In genomic region chr14:25233613-25234012, GRCh38 we compare ENCODE assay signal across 23 cellular contexts.
DNase-seq lines count a peak whose midpoint lies in the region; ATAC-seq, FAIRE-seq and TF ChIP-seq lines count a peak whose summit lies in the region.
"Had no signal": no experiment of that assay in that cellular context is flagged by ENCODE, and none has a peak within 500 bp of the region (broad histone marks: within the 10 kb centered on the region; RNA-seq: fewer than 3 reads in every experiment).

No MANE protein-coding gene starts in this region.

- H3K36me3 ChIP-seq in HepG2 (replicated peaks in 1 of 2; ENCODE audit: control insufficient read depth in 1 of 2, insufficient read depth in 2 of 2, low read length in 2 of 2) (no peaks in the 10 kb centered on the region), right lobe of liver (no peaks in the 10 kb centered on the region), mesenchymal stem cell (ENCODE audit: control insufficient read depth in 1 of 2, insufficient read depth in 2 of 2, low read depth in 1 of 2, low read length in 2 of 2) (no peaks in the 10 kb centered on the region)
- H3K36me3 ChIP-seq: BLaER1 treated with 17β-estradiol and CSF1 and Interleukin-3, amounts not matched to agents 10 nM and 100 nM; Peyer's patch had no signal

- no peak overlapping the region for H2BK120ac ChIP-seq in mesenchymal stem cell (ENCODE audit: low read depth, low read length)

- H3K27ac ChIP-seq in HepG2 (ENCODE audit: extremely low read length, insufficient read depth, low read length) (no peak overlapping the region), right lobe of liver (no peak overlapping the region), mesenchymal stem cell (ENCODE audit: low read length, poor library complexity, severe bottlenecking) (no peak overlapping the region)
- H3K27ac ChIP-seq: BLaER1 treated with 17β-estradiol and CSF1 and Interleukin-3, amounts not matched to agents 10 nM and 100 nM; HL-60; Peyer's patch had no signal

- peak overlapping the region; percentile 32 for H3K4me2 ChIP-seq in HepG2 (ENCODE audit: low read depth, low read length)
- H3K4me2 ChIP-seq in mesenchymal stem cell (ENCODE audit: low read length, poor library complexity, severe bottlenecking) = no peak overlapping the region

- H2BK15ac ChIP-seq in mesenchymal stem cell (ENCODE audit: low read depth, poor library complexity, severe bottlenecking) = no peak overlapping the region

- no peak overlapping the region for H3K14ac ChIP-seq in mesenchymal stem cell (ENCODE audit: low read length in 2 of 2)

- FAIRE-seq in HepG2 (lab: Jason Lieb, UNC) = no peak
- FAIRE-seq: H1 had no signal

- H2AK5ac ChIP-seq in mesenchymal stem cell (ENCODE audit: low read length, severe bottlenecking) = no peak overlapping the region

- no peaks in the 10 kb centered on the region for H4K20me1 ChIP-seq in HepG2 (ENCODE audit: insufficient read depth, low read length)
- H4K20me1 ChIP-seq: BLaER1 treated with 17β-estradiol and CSF1 and Interleukin-3, amounts not matched to agents 10 nM and 100 nM had no signal

- no peaks in the 10 kb centered on the region for H3K27me3 ChIP-seq in HepG2 (ENCODE audit: control insufficient read depth in 1 of 2, insufficient read depth in 2 of 2, low read length in 2 of 2)
- no peaks in the 10 kb centered on the region for H3K27me3 ChIP-seq in right lobe of liver
- H3K27me3 ChIP-seq in mesenchymal stem cell (ENCODE audit: control insufficient read depth in 1 of 2, insufficient read depth in 1 of 2, low read length in 2 of 2) = peaks cover 0 to 2% of the 10 kb centered on the region in 2 experiments
- H3K27me3 ChIP-seq: BLaER1 treated with 17β-estradiol and CSF1 and Interleukin-3, amounts not matched to agents 10 nM and 100 nM; Peyer's patch had no signal

- no peak overlapping the region for H2BK5ac ChIP-seq in mesenchymal stem cell (ENCODE audit: low read depth, low read length, poor library complexity, severe bottlenecking)

- no peaks in the 10 kb centered on the region for H3K79me1 ChIP-seq in mesenchymal stem cell (replicated peaks; ENCODE audit: low read length, poor library complexity, severe bottlenecking)

- DNase-seq in HepG2 (ENCODE audit: low spot score) (no peak), right lobe of liver (no peak), OCI-M1 (lab: John Stamatoyannopoulos, UW) (peak; percentile 8), mesenchymal stem cell (no peak)
- DNase-seq in stimulated activated naive CD4-positive, alpha-beta T cell treated with Interleukin-2 at 50 U/mL for 16 hours (lab: John Stamatoyannopoulos, UW) = no peak
- DNase-seq in central memory CD4-positive, alpha-beta T cell = no peak
- DNase-seq: CD4-positive, alpha-beta T cell; COR-L47; DMS53; HCEC 1CT; Kasumi-1; MM.1S; NCI-H1417; NCI-H1694; NCI-H2029 treated with DMSO at 0.1 percent for 48 hours; NCI-H69; Peyer's patch; SHP77 treated with DMSO at 0.1 percent for 48 hours; SW 1271 had no signal

- no peak for TF ChIP-seq RAD21 in HepG2 (CRISPR knock-in tag; IDR thresholded peaks at IDR 0.05)

- no peak overlapping the region for H2BK12ac ChIP-seq in mesenchymal stem cell (ENCODE audit: low read length in 2 of 2)

- TF ChIP-seq POLR2A in HepG2 (IDR thresholded peaks at IDR 0.05; ENCODE audit: insufficient read depth in 1 of 2, low read depth in 2 of 2, low read length in 2 of 2) (no peak), right lobe of liver (IDR thresholded peaks at IDR 0.05) (no peak)

- H3K23ac ChIP-seq in mesenchymal stem cell (ENCODE audit: low read length in 2 of 2) = no peak overlapping the region

- H2AFZ ChIP-seq in HepG2 (ENCODE audit: low read length) (peak overlapping the region; percentile 25), mesenchymal stem cell (ENCODE audit: low read depth, low read length) (no peak overlapping the region)

- CTCF ChIA-PET in HepG2 (lab: Yijun Ruan, JAX; ENCODE audit: low intra/inter-chr PET ratio, low total read pairs) = no interaction called here

- WGBS in HepG2 (ENCODE audit: low lambda C conversion rate) = 2% methylated on average over 3 of the region's 3 CpGs
- WGBS in right lobe of liver (ENCODE audit: insufficient coverage, low coverage, low lambda C conversion rate, missing lambda C conversion rate) = 30% methylated on average over 3 of the region's 3 CpGs
- WGBS in mesenchymal stem cell = 47% methylated on average over 2 of the region's 3 CpGs

- no peak overlapping the region for H3K18ac ChIP-seq in mesenchymal stem cell (ENCODE audit: low read depth in 1 of 2, low read length in 2 of 2)

- H3K4me3 ChIP-seq in HepG2 (replicated peaks in 1 of 3; ENCODE audit: insufficient read depth in 1 of 3, low read depth in 2 of 3, low read length in 3 of 3) (peak overlapping the region in 1 of 3 experiments; percentile 3; a peak in 1 of 6 replicates), right lobe of liver (no peak overlapping the region), mesenchymal stem cell (ENCODE audit: insufficient read depth in 1 of 2, low read depth in 1 of 2, low read length in 2 of 2) (peak overlapping the region in 1 of 2 experiments; percentile 22)
- H3K4me3 ChIP-seq: BLaER1 treated with 17β-estradiol and CSF1 and Interleukin-3, amounts not matched to agents 10 nM and 100 nM; Peyer's patch had no signal

- H3K4me1 ChIP-seq in HepG2 (ENCODE audit: insufficient read depth, low read length) (no peaks in the 10 kb centered on the region), right lobe of liver (no peaks in the 10 kb centered on the region), mesenchymal stem cell (ENCODE audit: control insufficient read depth, insufficient read depth, low read depth, low read length) (no peaks in the 10 kb centered on the region)
- H3K4me1 ChIP-seq: BLaER1 treated with 17β-estradiol and CSF1 and Interleukin-3, amounts not matched to agents 10 nM and 100 nM; Peyer's patch had no signal

- ATAC-seq in HepG2 (no peak), right lobe of liver (no peak), HG03469 (IDR thresholded peaks at IDR 0.05; ENCODE audit: unreplicated experiment) (no peak)

- no peak overlapping the region for H4K8ac ChIP-seq in mesenchymal stem cell (ENCODE audit: low read length)

- TF ChIP-seq CTCF in HepG2 (CRISPR knock-in tag; IDR thresholded peaks at IDR 0.05) (no peak), right lobe of liver (IDR thresholded peaks at IDR 0.05) (no peak)

- POLR2A ChIA-PET in HepG2 (lab: Yijun Ruan, JAX) = no interaction called here

- H3K9me3 ChIP-seq in HepG2 (ENCODE audit: low read length) (no peaks in the 10 kb centered on the region; the same call in 1 of the 2 replicates), right lobe of liver (no peaks in the 10 kb centered on the region), mesenchymal stem cell (ENCODE audit: control insufficient read depth, low read length) (no peaks in the 10 kb centered on the region)
- H3K9me3 ChIP-seq: Peyer's patch had no signal

- H3K9ac ChIP-seq in HepG2 (ENCODE audit: insufficient read depth, low read depth, low read length) = no peak overlapping the region
- peak overlapping the region; percentile 4 for H3K9ac ChIP-seq in mesenchymal stem cell (ENCODE audit: low read length)
- H3K9ac ChIP-seq: BLaER1 treated with 17β-estradiol and CSF1 and Interleukin-3, amounts not matched to agents 10 nM and 100 nM had no signal

- in situ Hi-C loops in HepG2 (cut with HindIII; ENCODE audit: extremely low pct_ligation_motif_present, low pct_unique_long_range_greater_than_20kb) = no loop called here

- no peaks in the 10 kb centered on the region for H3K79me2 ChIP-seq in HepG2 (ENCODE audit: insufficient read depth, low read length)

- no peak overlapping the region for H3K4ac ChIP-seq in mesenchymal stem cell (ENCODE audit: low read depth in 1 of 2, low read length in 2 of 2)

- no TSS peak for BruUV-seq in HepG2 (replicated peaks; lab: Mats Ljungman, UMichigan)

- TF ChIP-seq EP300 in HepG2 (IDR thresholded peaks at IDR 0.05; ENCODE audit: low read depth in 2 of 2, low read length in 2 of 2) = no peak
- no peak for TF ChIP-seq EP300 in HepG2 (CRISPR knock-in tag; IDR thresholded peaks at IDR 0.05; ENCODE audit: borderline replicate concordance)

- intact Hi-C loops in HepG2 (cut with micrococcal nuclease; ENCODE audit: unreplicated experiment) = no loop called here
- intact Hi-C loops in right lobe of liver (cut with DNase I) = no loop called here

- H4K91ac ChIP-seq in mesenchymal stem cell (ENCODE audit: low read length) = no peak overlapping the region

TF ChIP-seq in HepG2, 621 proteins besides CTCF, POLR2A, EP300 and RAD21:
- TF ChIP-seq ZMAT3 (CRISPR knock-in tag; conservative IDR thresholded peaks at IDR 0.05) (no peak), ZBTB8A (CRISPR knock-in tag; IDR thresholded peaks at IDR 0.05; ENCODE audit: borderline replicate concordance, low read depth) (no peak), ZNF317 (CRISPR knock-in tag; IDR thresholded peaks at IDR 0.05) (no peak), ZFP36L1 (CRISPR knock-in tag; IDR thresholded peaks at IDR 0.05) (no peak), HDAC2 (CRISPR knock-in tag; IDR thresholded peaks at IDR 0.05) (no peak), PCBP2 (optimal IDR thresholded peaks at IDR 0.05; ENCODE audit: low read depth, low read length, poor library complexity, severe bottlenecking) (no peak), SKIL (CRISPR knock-in tag; IDR thresholded peaks at IDR 0.05; ENCODE audit: borderline replicate concordance) (no peak)
- TF ChIP-seq, protein P1, sequence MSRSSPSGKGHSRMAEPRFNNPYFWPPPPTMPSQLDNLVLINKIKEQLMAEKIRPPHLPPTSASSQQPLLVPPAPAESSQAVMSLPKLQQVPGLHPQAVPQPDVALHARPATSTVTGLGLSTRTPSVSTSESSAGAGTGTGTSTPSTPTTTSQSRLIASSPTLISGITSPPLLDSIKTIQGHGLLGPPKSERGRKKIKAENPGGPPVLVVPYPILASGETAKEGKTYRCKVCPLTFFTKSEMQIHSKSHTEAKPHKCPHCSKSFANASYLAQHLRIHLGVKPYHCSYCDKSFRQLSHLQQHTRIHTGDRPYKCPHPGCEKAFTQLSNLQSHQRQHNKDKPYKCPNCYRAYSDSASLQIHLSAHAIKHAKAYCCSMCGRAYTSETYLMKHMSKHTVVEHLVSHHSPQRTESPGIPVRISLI (CRISPR knock-in tag; IDR thresholded peaks at IDR 0.05; ENCODE audit: borderline replicate concordance) = no peak
